In the genomic region with DNA sequence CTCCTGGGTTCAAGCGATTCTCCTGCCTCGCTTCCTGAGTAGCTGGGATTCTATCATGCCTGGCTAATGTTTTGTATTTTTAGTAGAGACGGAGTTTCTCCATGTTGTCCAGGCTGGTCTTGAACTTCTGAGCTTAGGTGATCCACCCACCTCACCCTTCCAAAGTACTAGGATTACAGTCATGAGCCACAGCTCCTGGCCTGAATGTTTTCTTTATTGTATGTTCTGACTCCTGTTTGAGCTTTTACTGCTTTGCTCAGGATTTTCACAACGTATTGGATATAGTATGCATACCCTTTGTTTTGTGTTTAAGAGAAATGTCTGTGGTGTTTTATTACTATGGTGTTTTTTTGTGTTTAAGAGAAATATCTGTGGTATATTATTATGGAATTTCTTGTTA, we compare ENCODE assay signal across 1 cellular context.
TF ChIP-seq lines count a peak whose summit lies in the region.

No MANE protein-coding gene starts in this region.

TF ChIP-seq in IMR-90, 13 proteins besides CTCF, POLR2A, EP300 and RAD21 (continued from another document):
- TF ChIP-seq MXI1 (IDR thresholded peaks at IDR 0.05; ENCODE audit: borderline replicate concordance, low read depth, low read length), result no peak
- TF ChIP-seq, protein P1, sequence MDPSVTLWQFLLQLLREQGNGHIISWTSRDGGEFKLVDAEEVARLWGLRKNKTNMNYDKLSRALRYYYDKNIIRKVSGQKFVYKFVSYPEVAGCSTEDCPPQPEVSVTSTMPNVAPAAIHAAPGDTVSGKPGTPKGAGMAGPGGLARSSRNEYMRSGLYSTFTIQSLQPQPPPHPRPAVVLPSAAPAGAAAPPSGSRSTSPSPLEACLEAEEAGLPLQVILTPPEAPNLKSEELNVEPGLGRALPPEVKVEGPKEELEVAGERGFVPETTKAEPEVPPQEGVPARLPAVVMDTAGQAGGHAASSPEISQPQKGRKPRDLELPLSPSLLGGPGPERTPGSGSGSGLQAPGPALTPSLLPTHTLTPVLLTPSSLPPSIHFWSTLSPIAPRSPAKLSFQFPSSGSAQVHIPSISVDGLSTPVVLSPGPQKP (IDR thresholded peaks at IDR 0.05; ENCODE audit: borderline replicate concordance, low read depth, low read length), result no peak
- TF ChIP-seq SMC3 (IDR thresholded peaks at IDR 0.05; ENCODE audit: low read depth, low read length), result no peak
- TF ChIP-seq MAZ (IDR thresholded peaks at IDR 0.05; ENCODE audit: borderline replicate concordance, low read depth, low read length), result no peak
- no peak for TF ChIP-seq CEBPB (IDR thresholded peaks at IDR 0.05; ENCODE audit: low read depth, low read length)
- no peak for TF ChIP-seq MAFK (IDR thresholded peaks at IDR 0.05; ENCODE audit: low read depth, low read length)
- no peak for TF ChIP-seq CHD1 (IDR thresholded peaks at IDR 0.05; ENCODE audit: low read depth, low read length)
- TF ChIP-seq BHLHE40 (IDR thresholded peaks at IDR 0.05; ENCODE audit: low read depth, low read length), result no peak
- no peak for TF ChIP-seq RFX5 (IDR thresholded peaks at IDR 0.05; ENCODE audit: low read depth, low read length)
- TF ChIP-seq RCOR1 (IDR thresholded peaks at IDR 0.05; ENCODE audit: insufficient replicate concordance, low read length), result no peak
- TF ChIP-seq, protein P2, sequence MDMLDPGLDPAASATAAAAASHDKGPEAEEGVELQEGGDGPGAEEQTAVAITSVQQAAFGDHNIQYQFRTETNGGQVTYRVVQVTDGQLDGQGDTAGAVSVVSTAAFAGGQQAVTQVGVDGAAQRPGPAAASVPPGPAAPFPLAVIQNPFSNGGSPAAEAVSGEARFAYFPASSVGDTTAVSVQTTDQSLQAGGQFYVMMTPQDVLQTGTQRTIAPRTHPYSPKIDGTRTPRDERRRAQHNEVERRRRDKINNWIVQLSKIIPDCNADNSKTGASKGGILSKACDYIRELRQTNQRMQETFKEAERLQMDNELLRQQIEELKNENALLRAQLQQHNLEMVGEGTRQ (IDR thresholded peaks at IDR 0.05; ENCODE audit: low read depth, low read length), result no peak
